In the genomic region with DNA sequence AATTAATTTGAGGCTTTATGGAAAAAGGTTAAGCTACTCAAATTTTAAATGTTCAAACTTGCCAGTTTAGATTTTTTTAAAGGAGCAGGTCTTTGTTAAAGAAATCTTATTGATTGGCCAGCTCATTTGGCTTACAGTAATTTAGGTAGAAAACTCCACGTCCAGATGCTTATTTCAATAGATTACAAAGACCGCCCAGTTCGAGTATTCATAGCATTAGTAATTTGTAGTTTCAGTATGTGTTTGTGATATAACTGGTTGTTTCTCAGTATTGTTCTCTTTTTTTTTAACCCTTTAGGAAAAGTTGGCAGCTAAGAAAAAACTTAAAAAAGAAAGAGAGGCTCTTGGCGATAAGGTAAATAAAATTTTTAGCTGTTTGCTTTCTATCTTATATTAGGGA, we compare ENCODE assay signal across 10 cellular contexts. TPM values are rescaled to one million over a fixed set of nuclear protein-coding genes. Genes with fewer than 3 reads are reported as not detected.
DNase-seq lines count a peak whose midpoint lies in the region; ATAC-seq and TF ChIP-seq lines count a peak whose summit lies in the region.
"Had no signal": no experiment of that assay in that cellular context is flagged by ENCODE, and none has a peak within 500 bp of the region (broad histone marks: within the 10 kb centered on the region; RNA-seq: fewer than 3 reads in every experiment).

No MANE protein-coding gene starts in this region.

- H2BK12ac ChIP-seq in trophoblast cell (ENCODE audit: low read length) = no peak overlapping the region

- H2AFZ ChIP-seq in SU-DHL-6 (ENCODE audit: low read depth, low read length, severe bottlenecking) = no peak overlapping the region
- H2AFZ ChIP-seq in trophoblast cell (ENCODE audit: insufficient read depth, low read length, poor library complexity) = no peak overlapping the region

- ATAC-seq in Right ventricle myocardium inferior = no peak

- H3K4me1 ChIP-seq in left ventricle myocardium inferior (peaks cover 47% of the 10 kb centered on the region), trophoblast cell (ENCODE audit: control insufficient read depth in 1 of 2, insufficient read depth in 2 of 2, low read length in 2 of 2) (peaks cover 0 to 2% of the 10 kb centered on the region in 2 experiments)

- H3K79me2 ChIP-seq in SU-DHL-6 (ENCODE audit: insufficient read depth, low read length) = peaks cover 61% of the 10 kb centered on the region
- H3K79me2 ChIP-seq in trophoblast cell (ENCODE audit: control insufficient read depth, insufficient read depth, low read length, poor library complexity) = peaks cover 4% of the 10 kb centered on the region

- whole genome bisulfite sequencing in trophoblast cell (ENCODE audit: extremely low coverage, insufficient coverage, insufficient read length) = no CpG with 5 or more reads among the region's 4 CpGs

- no peak overlapping the region for H3K27ac ChIP-seq in left ventricle myocardium inferior (replicated peaks)
- H3K27ac ChIP-seq in SU-DHL-6 (ENCODE audit: low read depth, low read length) = no peak overlapping the region
- H3K27ac ChIP-seq in trophoblast cell (ENCODE audit: low read depth, low read length) = no peak overlapping the region

- H3K4me1 Mint-ChIP-seq in glutamatergic neuron (ENCODE audit: low read depth, unreplicated experiment) = peaks cover 6% of the 10 kb centered on the region
- peaks cover 22% of the 10 kb centered on the region for H3K4me1 Mint-ChIP-seq in type B pancreatic cell (ENCODE audit: unreplicated experiment)

- peaks cover 12% of the 10 kb centered on the region for H3K9me3 Mint-ChIP-seq in glutamatergic neuron (ENCODE audit: unreplicated experiment)
- peaks cover 10% of the 10 kb centered on the region for H3K9me3 Mint-ChIP-seq in type B pancreatic cell

- H3K36me3 Mint-ChIP-seq in glutamatergic neuron (ENCODE audit: unreplicated experiment) (peaks cover 9% of the 10 kb centered on the region), type B pancreatic cell (peaks cover 30% of the 10 kb centered on the region)

- H3K14ac ChIP-seq in trophoblast cell (ENCODE audit: low read length) = no peak overlapping the region

- H2BK5ac ChIP-seq in trophoblast cell (ENCODE audit: low read depth, low read length, poor library complexity) = no peak overlapping the region

- H2BK120ac ChIP-seq in trophoblast cell (ENCODE audit: insufficient read depth, low read length, poor library complexity) = no peak overlapping the region

- no peak for TF ChIP-seq CTCF in left ventricle myocardium inferior (IDR thresholded peaks at IDR 0.05; ENCODE audit: borderline replicate concordance)
- TF ChIP-seq CTCF in SU-DHL-6 (IDR thresholded peaks at IDR 0.05; ENCODE audit: insufficient read depth, low read length, poor library complexity, severe bottlenecking) = no peak
- TF ChIP-seq CTCF in glutamatergic neuron (IDR thresholded peaks at IDR 0.05; ENCODE audit: partially characterized antibody, unreplicated experiment) = no peak
- TF ChIP-seq CTCF in type B pancreatic cell (conservative IDR thresholded peaks at IDR 0.05) = no peak

- H3K27ac Mint-ChIP-seq in glutamatergic neuron (ENCODE audit: unreplicated experiment) (no peak overlapping the region), type B pancreatic cell (no peak overlapping the region)

- H3K27me3 ChIP-seq in left ventricle myocardium inferior (ENCODE audit: low read depth) (peaks cover 25% of the 10 kb centered on the region), SU-DHL-6 (ENCODE audit: low read length) (no peaks in the 10 kb centered on the region), trophoblast cell (ENCODE audit: insufficient read depth, low read length) (no peaks in the 10 kb centered on the region)

- H3K4me3 Mint-ChIP-seq in glutamatergic neuron (ENCODE audit: unreplicated experiment) = peak overlapping the region; percentile 52
- peak overlapping the region; percentile 68 for H3K4me3 Mint-ChIP-seq in type B pancreatic cell

- peaks cover 38% of the 10 kb centered on the region for H3K36me3 ChIP-seq in left ventricle myocardium inferior
- peaks cover 33% of the 10 kb centered on the region for H3K36me3 ChIP-seq in SU-DHL-6 (ENCODE audit: low read length)
- H3K36me3 ChIP-seq in trophoblast cell (ENCODE audit: control insufficient read depth in 1 of 2, insufficient read depth in 2 of 2, low read length in 2 of 2) = peaks cover 5 to 9% of the 10 kb centered on the region in 2 experiments

- no peaks in the 10 kb centered on the region for H3F3A ChIP-seq in SU-DHL-6 (ENCODE audit: insufficient read depth)

- H3K18ac ChIP-seq in trophoblast cell (ENCODE audit: low read length) = no peak overlapping the region

- H4K91ac ChIP-seq in trophoblast cell (ENCODE audit: low read depth, low read length) = no peak overlapping the region

- H3K27me3 Mint-ChIP-seq in glutamatergic neuron (ENCODE audit: unreplicated experiment) (peaks cover 9% of the 10 kb centered on the region), type B pancreatic cell (peaks cover 20% of the 10 kb centered on the region)

- H3K9ac ChIP-seq in SU-DHL-6 (ENCODE audit: low read length) = peak overlapping the region; percentile 72
- H3K9ac ChIP-seq in trophoblast cell (ENCODE audit: low read length) = no peak overlapping the region

- H3K4me3 ChIP-seq in left ventricle myocardium inferior (peak overlapping the region; percentile 86), SU-DHL-6 (ENCODE audit: insufficient read depth, low read length, poor library complexity, severe bottlenecking) (peak overlapping the region; percentile 89), trophoblast cell (ENCODE audit: low read depth, low read length) (no peak overlapping the region)

- DNase-seq in left ventricle myocardium inferior = no peak
- DNase-seq in Right ventricle myocardium inferior (ENCODE audit: missing footprints) = no peak
- DNase-seq in glutamatergic neuron = no peak
- DNase-seq in type B pancreatic cell (ENCODE audit: extremely low spot score, unreplicated experiment) = no peak
- DNase-seq in middle frontal gyrus (ENCODE audit: extremely low spot score, low spot score) = no peak
- DNase-seq in trophoblast cell = no peak
- DNase-seq in stimulated activated CD4-positive, alpha-beta T cell treated with anti-CD3 and anti-CD28 coated beads, Interleukin-4, amount 100 ng/mL, for 24 hours = no peak
- DNase-seq: DMS79, GOT3 had no signal

- H3K9me3 ChIP-seq in left ventricle myocardium inferior (replicated peaks) (no peaks in the 10 kb centered on the region), SU-DHL-6 (ENCODE audit: insufficient read depth, low read length) (peaks cover 7% of the 10 kb centered on the region; the same call in 1 of the 2 replicates), trophoblast cell (ENCODE audit: insufficient read depth, low read depth, low read length) (peaks cover 2% of the 10 kb centered on the region)

- no peak overlapping the region for H2AK5ac ChIP-seq in trophoblast cell (ENCODE audit: low read length)

- no peaks in the 10 kb centered on the region for H3K9me2 ChIP-seq in SU-DHL-6 (replicated peaks; ENCODE audit: insufficient read depth, low read length)

- H3K79me1 ChIP-seq in trophoblast cell (ENCODE audit: low read length) = peaks cover 5% of the 10 kb centered on the region

- H3K4ac ChIP-seq in trophoblast cell (ENCODE audit: low read depth, low read length) = no peak overlapping the region

- no peak overlapping the region for H4K12ac ChIP-seq in trophoblast cell (ENCODE audit: low read depth, low read length)

- peak overlapping the region; percentile 98 for H3K4me2 ChIP-seq in SU-DHL-6 (ENCODE audit: low read depth, low read length, poor library complexity, severe bottlenecking)
- no peak overlapping the region for H3K4me2 ChIP-seq in trophoblast cell (ENCODE audit: low read length)

- peaks cover 22% of the 10 kb centered on the region; the same call in 1 of the 2 replicates for H4K20me1 ChIP-seq in SU-DHL-6 (ENCODE audit: low read depth, low read length)

- no peak overlapping the region for H3K23ac ChIP-seq in trophoblast cell (ENCODE audit: low read length)

- intact Hi-C loops in left ventricle myocardium inferior (cut with micrococcal nuclease) (no loop called here), Right ventricle myocardium inferior (cut with DNase I) (no loop called here)

- no peak overlapping the region for H4K8ac ChIP-seq in trophoblast cell (ENCODE audit: low read depth, low read length)

RNA-seq across cellular contexts. Expression of gene RPF1, which starts 1.6 kb away (rescaled TPM):
- total RNA-seq in left ventricle myocardium inferior (34.9 TPM), Right ventricle myocardium inferior (34.2 TPM), glutamatergic neuron (ENCODE audit: unreplicated experiment) (27.6 TPM), type B pancreatic cell (ENCODE audit: low replicate concordance) (29.5 and 34.1 TPM in 2 replicates)
- 43.8 and 44.8 TPM in 2 replicates for polyA plus RNA-seq in trophoblast cell (2013)

RNA-seq across cellular contexts. Expression of gene SPATA1, which starts 25.5 kb away (rescaled TPM):
- total RNA-seq in left ventricle myocardium inferior (0.66 TPM), Right ventricle myocardium inferior (0.92 TPM), glutamatergic neuron (ENCODE audit: unreplicated experiment) (1.3 TPM), type B pancreatic cell (ENCODE audit: low replicate concordance) (0.67 and 1.8 TPM in 2 replicates)
- 3.1 and 3.9 TPM in 2 replicates for polyA plus RNA-seq in trophoblast cell (2013)

RNA-seq across cellular contexts. Expression of gene GNG5, which starts 25.7 kb away (rescaled TPM):
- 170 TPM for total RNA-seq in left ventricle myocardium inferior
- total RNA-seq in Right ventricle myocardium inferior = 182 TPM
- total RNA-seq in glutamatergic neuron (ENCODE audit: unreplicated experiment) = 101 TPM
- 114 and 125 TPM in 2 replicates for total RNA-seq in type B pancreatic cell (ENCODE audit: low replicate concordance)
- 411 and 423 TPM in 2 replicates for polyA plus RNA-seq in trophoblast cell (2013)
